ENCODE assay signal across 2 cellular contexts in genomic region chr21:27292851-27293638, GRCh38.
TF ChIP-seq lines count a peak whose summit lies in the region.

No MANE protein-coding gene starts in this region.

TF ChIP-seq in IMR-90, 13 proteins besides CTCF, POLR2A, EP300 and RAD21:
- no peak for TF ChIP-seq MXI1 (IDR thresholded peaks at IDR 0.05; ENCODE audit: borderline replicate concordance, low read depth, low read length)
- no peak for TF ChIP-seq BHLHE40 (IDR thresholded peaks at IDR 0.05; ENCODE audit: low read depth, low read length)
- TF ChIP-seq RCOR1 (IDR thresholded peaks at IDR 0.05; ENCODE audit: insufficient replicate concordance, low read length): no peak
- TF ChIP-seq SMC3 (IDR thresholded peaks at IDR 0.05; ENCODE audit: low read depth, low read length): no peak
- no peak for TF ChIP-seq MAFK (IDR thresholded peaks at IDR 0.05; ENCODE audit: low read depth, low read length)
- TF ChIP-seq CHD1 (IDR thresholded peaks at IDR 0.05; ENCODE audit: low read depth, low read length): no peak
- no peak for TF ChIP-seq MAZ (IDR thresholded peaks at IDR 0.05; ENCODE audit: borderline replicate concordance, low read depth, low read length)
- no peak for TF ChIP-seq FOS (IDR thresholded peaks at IDR 0.05; ENCODE audit: low read depth, low read length)
- no peak for TF ChIP-seq ELK1 (IDR thresholded peaks at IDR 0.05; ENCODE audit: borderline replicate concordance, low read depth, low read length)
- TF ChIP-seq CEBPB (IDR thresholded peaks at IDR 0.05; ENCODE audit: low read depth, low read length): no peak
- TF ChIP-seq NFE2L2 (IDR thresholded peaks at IDR 0.05; ENCODE audit: low read depth, low read length): no peak
- no peak for TF ChIP-seq USF2 (IDR thresholded peaks at IDR 0.05; ENCODE audit: low read depth, low read length)
- TF ChIP-seq RFX5 (IDR thresholded peaks at IDR 0.05; ENCODE audit: low read depth, low read length): no peak

TF ChIP-seq in SK-N-SH, 30 proteins besides CTCF, POLR2A, EP300 and RAD21:
- peak; percentile 32; the same call in 1 of the 2 replicates for TF ChIP-seq TCF12 (IDR thresholded peaks at IDR 0.05)
- no peak for TF ChIP-seq USF2 (IDR thresholded peaks at IDR 0.05; ENCODE audit: borderline replicate concordance, low read depth, low read length)
